Comparison of ENCODE assay signal across 9 cellular contexts in the genomic region with DNA sequence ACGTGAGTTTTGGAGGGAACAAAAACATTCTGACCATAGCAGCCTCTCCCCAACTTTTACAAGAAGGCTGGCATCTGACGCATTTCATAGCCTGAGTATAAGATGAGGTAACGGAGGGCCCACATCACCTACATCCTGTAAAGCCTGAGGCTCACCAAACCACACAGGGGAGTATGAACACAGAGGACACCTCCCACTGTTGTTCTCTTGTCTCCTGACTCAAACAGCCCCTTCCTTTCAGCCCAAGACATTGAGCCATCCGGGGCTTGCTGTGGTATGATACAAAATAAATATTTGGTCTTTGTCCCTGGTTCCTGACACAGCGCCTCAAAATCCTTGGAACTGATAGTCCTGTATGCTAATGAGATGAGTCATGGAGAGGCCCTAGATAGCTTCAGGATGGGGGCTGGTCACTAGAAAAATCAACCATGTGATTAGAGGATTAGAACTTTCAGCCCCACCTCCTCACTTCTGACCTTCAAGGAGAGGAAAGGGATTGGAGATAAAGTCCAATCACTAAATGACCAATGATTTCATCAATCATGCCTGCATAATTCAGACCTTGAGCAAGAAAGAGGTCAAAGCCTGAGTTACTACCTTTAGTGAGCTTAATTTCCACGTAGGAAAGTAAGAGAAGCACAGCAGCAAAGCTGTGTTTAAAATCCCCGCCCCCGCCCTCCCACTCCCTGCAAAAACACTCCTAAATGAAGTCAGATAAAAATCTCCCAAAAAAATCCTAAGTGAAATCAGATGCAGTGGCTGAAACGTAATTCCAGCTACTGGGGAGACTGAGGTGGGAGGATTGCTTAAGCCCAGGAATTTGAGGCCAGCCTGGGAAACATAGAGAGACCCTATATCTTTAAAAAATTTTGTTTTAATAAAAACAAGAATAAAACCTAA.
DNase-seq lines count a peak whose midpoint lies in the region; ATAC-seq, FAIRE-seq and TF ChIP-seq lines count a peak whose summit lies in the region.
"Had no signal": no experiment of that assay in that cellular context is flagged by ENCODE, and none has a peak within 500 bp of the region (broad histone marks: within the 10 kb centered on the region; RNA-seq: fewer than 3 reads in every experiment).

No MANE protein-coding gene starts in this region.

- TF ChIP-seq POLR2A in A549 (IDR thresholded peaks at IDR 0.05; ENCODE audit: low read length) (no peak), prostate gland (IDR thresholded peaks at IDR 0.05) (no peak)

- H3K27ac ChIP-seq in A549 (peak overlapping the region in 1 of 2 experiments; percentile 36; a peak in 1 of 6 replicates), prostate gland (no peak overlapping the region)

- CTCF ChIA-PET in A549 (lab: Yijun Ruan, JAX): interaction anchor here (1.5 to 17.7 kb wide), 3 partner anchors 10 to 712 kb away, joined by 3 to 321 read pairs (median 5); no protein-coding TSS in a partner anchor

- H3K4me3 ChIP-seq in A549: no peak overlapping the region
- no peak overlapping the region for H3K4me3 ChIP-seq in prostate gland

- H3K9me3 Mint-ChIP-seq in activated T-helper 17 cell treated with anti-CD3 and anti-CD28 coated beads, Interleukin-2, amount 50 U/mL, for 72 hours: no peaks in the 10 kb centered on the region

- TF ChIP-seq CTCF in A549 (IDR thresholded peaks at IDR 0.05) (no peak), prostate gland (IDR thresholded peaks at IDR 0.05) (no peak)

- H3K4me3 Mint-ChIP-seq in activated T-helper 17 cell treated with anti-CD3 and anti-CD28 coated beads, Interleukin-2, amount 50 U/mL, for 72 hours: peak overlapping the region; percentile 67

- H3K36me3 ChIP-seq in prostate gland: no peaks in the 10 kb centered on the region

- H3K27me3 Mint-ChIP-seq in activated T-helper 17 cell treated with anti-CD3 and anti-CD28 coated beads, Interleukin-2, amount 50 U/mL, for 72 hours: no peaks in the 10 kb centered on the region

- no peak for TF ChIP-seq RAD21 in A549 (conservative IDR thresholded peaks at IDR 0.05 in 1 of 2, IDR thresholded peaks at IDR 0.05 in 1 of 2)

- ATAC-seq in A549: peak; percentile 13 to 25; a peak in 1 of 6 replicates
- peak; percentile 90 for ATAC-seq in activated T-helper 17 cell treated with anti-CD3 and anti-CD28 coated beads, Interleukin-2, amount 50 U/mL, for 72 hours (replicated peaks)
- ATAC-seq in GM18858 (IDR thresholded peaks at IDR 0.05; ENCODE audit: unreplicated experiment): no peak

- no peak for TF ChIP-seq EP300 in A549 (IDR thresholded peaks at IDR 0.05)

- H3K4me1 ChIP-seq in A549 (peaks cover 12% of the 10 kb centered on the region; the same call in 2 of the 3 replicates), prostate gland (replicated peaks) (no peaks in the 10 kb centered on the region)

- no peaks in the 10 kb centered on the region for H3K36me3 Mint-ChIP-seq in activated T-helper 17 cell treated with anti-CD3 and anti-CD28 coated beads, Interleukin-2, amount 50 U/mL, for 72 hours (ENCODE audit: low read depth)

- peaks cover 20% of the 10 kb centered on the region for H3K4me1 Mint-ChIP-seq in activated T-helper 17 cell treated with anti-CD3 and anti-CD28 coated beads, Interleukin-2, amount 50 U/mL, for 72 hours

- peak overlapping the region; percentile 25; the same call in 1 of the 3 replicates for H3K4me2 ChIP-seq in A549

- DNase-seq in A549 (ENCODE audit: low read depth in 1 of 2, low spot score in 1 of 2) (peak in 1 of 2 experiments; percentile 18), HT1080 (ENCODE audit: low read depth) (peak; percentile 100), kidney tubule cell (ENCODE audit: low spot score) (peak; percentile 89), prostate gland (ENCODE audit: low spot score) (no peak), NCI-H510A treated with DMSO at 0.1 percent for 48 hours (lab: John Stamatoyannopoulos, UW) (no peak), NCI-H146 treated with DMSO at 0.1 percent for 48 hours (lab: John Stamatoyannopoulos, UW; ENCODE audit: unreplicated experiment) (no peak)
- DNase-seq: NCI-H1417 treated with DMSO at 0.1 percent for 48 hours had no signal

- POLR2A ChIA-PET in A549 (lab: Yijun Ruan, JAX): no interaction called here

- peak overlapping the region; percentile 95 for H3K27ac Mint-ChIP-seq in activated T-helper 17 cell treated with anti-CD3 and anti-CD28 coated beads, Interleukin-2, amount 50 U/mL, for 72 hours

- H3K27me3 ChIP-seq in prostate gland (replicated peaks; ENCODE audit: insufficient read depth): no peaks in the 10 kb centered on the region

- FAIRE-seq in A549 (lab: Jason Lieb, UNC): no peak

- 43% methylated on average over 9 of the region's 9 CpGs for WGBS in A549 (ENCODE audit: missing lambda C conversion rate)
- 68% methylated on average over 9 of the region's 9 CpGs for WGBS in prostate gland

- H3K9me3 ChIP-seq in A549 (no peaks in the 10 kb centered on the region), prostate gland (no peaks in the 10 kb centered on the region)

- intact Hi-C loops in prostate gland (cut with DNase I): no loop called here

TF ChIP-seq in A549, 52 proteins besides CTCF, POLR2A, EP300 and RAD21:
- no peak for TF ChIP-seq KDM5A (IDR thresholded peaks at IDR 0.05)
- no peak for TF ChIP-seq ZSCAN20 (CRISPR knock-in tag; IDR thresholded peaks at IDR 0.05)
- no peak for TF ChIP-seq TP53 (CRISPR knock-in tag; IDR thresholded peaks at IDR 0.05)
- no peak for TF ChIP-seq FOSL2 (IDR thresholded peaks at IDR 0.05)
- TF ChIP-seq FOSL2 (CRISPR knock-in tag; IDR thresholded peaks at IDR 0.05): no peak
- no peak for TF ChIP-seq CBX8 (IDR thresholded peaks at IDR 0.05)
- no peak for TF ChIP-seq CHD4 (IDR thresholded peaks at IDR 0.05; ENCODE audit: borderline replicate concordance)
- TF ChIP-seq ZFP36 (IDR thresholded peaks at IDR 0.05; ENCODE audit: borderline replicate concordance, partially characterized antibody): no peak
- no peak for TF ChIP-seq NFE2L2 (conservative IDR thresholded peaks at IDR 0.05; ENCODE audit: low read length)
- no peak for TF ChIP-seq HOXB5 (CRISPR knock-in tag; IDR thresholded peaks at IDR 0.05)
- TF ChIP-seq HMGXB4 (CRISPR knock-in tag; IDR thresholded peaks at IDR 0.05; ENCODE audit: borderline replicate concordance): no peak
- TF ChIP-seq, protein P1, sequence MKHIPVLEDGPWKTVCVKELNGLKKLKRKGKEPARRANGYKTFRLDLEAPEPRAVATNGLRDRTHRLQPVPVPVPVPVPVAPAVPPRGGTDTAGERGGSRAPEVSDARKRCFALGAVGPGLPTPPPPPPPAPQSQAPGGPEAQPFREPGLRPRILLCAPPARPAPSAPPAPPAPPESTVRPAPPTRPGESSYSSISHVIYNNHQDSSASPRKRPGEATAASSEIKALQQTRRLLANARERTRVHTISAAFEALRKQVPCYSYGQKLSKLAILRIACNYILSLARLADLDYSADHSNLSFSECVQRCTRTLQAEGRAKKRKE (CRISPR knock-in tag; IDR thresholded peaks at IDR 0.05; ENCODE audit: low read depth): no peak
TF ChIP-seq in A549: peak in this region for 0.

Comparison
In these comparisons a context has a peak if more than half of its experiments do, and no peak if none do; other contexts are left out.
1. DNase-seq: peak in HT1080 (single experiment) and kidney tubule cell (single experiment); none in prostate gland (single experiment), NCI-H510A treated with DMSO at 0.1 percent for 48 hours (single experiment) and NCI-H146 treated with DMSO at 0.1 percent for 48 hours (single experiment).